8 cellular contexts compared by ENCODE assay signal in genomic region chr19:18292810-18293641, GRCh38. TPM values are rescaled to one million over a fixed set of nuclear protein-coding genes. Genes with fewer than 3 reads are reported as not detected.
DNase-seq lines count a peak whose midpoint lies in the region; ATAC-seq and TF ChIP-seq lines count a peak whose summit lies in the region.

No MANE protein-coding gene starts in this region.

- in situ Hi-C loops in astrocyte of the cerebellum (cut with HindIII; ENCODE audit: low sequenced_read_pairs): no loop called here

- WGBS in hepatocyte (ENCODE audit: low lambda C conversion rate, missing lambda C conversion rate): 8% methylated on average over 27 of the region's 31 CpGs

- H2AFZ ChIP-seq in OCI-LY3 (ENCODE audit: low read depth, low read length) (0 out of 2 replicates have a peak overlapping the region, but pooled peaks have one; percentile 4), hepatocyte (no peak overlapping the region)

- H3K79me2 ChIP-seq in OCI-LY3 (ENCODE audit: low read length): no peaks in the 10 kb centered on the region
- peaks cover 3% of the 10 kb centered on the region for H3K79me2 ChIP-seq in hepatocyte

- DNase-seq in AG09309 (ENCODE audit: low read depth) (no peak), GM19238 (ENCODE audit: insufficient read length, low spot score) (peak; percentile 39), astrocyte of the cerebellum (ENCODE audit: low read depth) (no peak), hepatocyte (ENCODE audit: low spot score) (peak; percentile 91), posterior vena cava (ENCODE audit: low spot score) (peak; percentile 96)

- H3K36me3 ChIP-seq in OCI-LY3 (replicated peaks; ENCODE audit: low read depth, low read length) (no peaks in the 10 kb centered on the region), hepatocyte (replicated peaks; ENCODE audit: insufficient read depth, low read depth) (no peaks in the 10 kb centered on the region)

- no peak for TF ChIP-seq CTCF in AG09309 (IDR thresholded peaks at IDR 0.05; ENCODE audit: control insufficient read depth, insufficient read depth, low read depth, low read length, missing control alignments)
- no peak for TF ChIP-seq CTCF in OCI-LY3 (IDR thresholded peaks at IDR 0.05; ENCODE audit: low read depth, low read length)
- no peak for TF ChIP-seq CTCF in astrocyte of the cerebellum (IDR thresholded peaks at IDR 0.05; ENCODE audit: low read depth, low read length, missing control alignments)
- no peak for TF ChIP-seq CTCF in hepatocyte (IDR thresholded peaks at IDR 0.05; ENCODE audit: poor library complexity)

- H3K4me1 ChIP-seq in OCI-LY3 (ENCODE audit: low read length) (peaks cover 32% of the 10 kb centered on the region), hepatocyte (ENCODE audit: insufficient read depth) (peaks cover 32% of the 10 kb centered on the region)

- H3K27me3 ChIP-seq in OCI-LY3 (ENCODE audit: low read depth, low read length) (no peaks in the 10 kb centered on the region), hepatocyte (no peaks in the 10 kb centered on the region)

- intact Hi-C loops in posterior vena cava (cut with DNase I): no loop called here

- H3K9ac ChIP-seq in OCI-LY3 (ENCODE audit: low read length): peak overlapping the region; percentile 91

- no peaks in the 10 kb centered on the region for H3K9me2 ChIP-seq in hepatocyte (replicated peaks; ENCODE audit: insufficient read depth)

- peak overlapping the region; percentile 83 for H3K4me2 ChIP-seq in OCI-LY3 (ENCODE audit: low read length)
- H3K4me2 ChIP-seq in hepatocyte: peak overlapping the region; percentile 91

- ATAC-seq in HG03520 (IDR thresholded peaks at IDR 0.05; ENCODE audit: unreplicated experiment) (no peak), HG03135 (IDR thresholded peaks at IDR 0.05; ENCODE audit: unreplicated experiment) (no peak)

- H3K27ac ChIP-seq in OCI-LY3 (ENCODE audit: low read length) (peak overlapping the region; percentile 86), hepatocyte (peak overlapping the region; percentile 96)

- peak overlapping the region; percentile 71 for H3K4me3 ChIP-seq in AG09309 (ENCODE audit: control insufficient read depth, low read depth, low read length)
- peak overlapping the region; percentile 80 for H3K4me3 ChIP-seq in OCI-LY3 (ENCODE audit: low read length)
- peak overlapping the region; percentile 55 for H3K4me3 ChIP-seq in astrocyte of the cerebellum (ENCODE audit: low read depth, low read length)
- H3K4me3 ChIP-seq in hepatocyte: no peak overlapping the region

- H3K9me3 ChIP-seq in OCI-LY3 (ENCODE audit: insufficient read depth, low read length) (no peaks in the 10 kb centered on the region), hepatocyte (ENCODE audit: low read depth) (no peaks in the 10 kb centered on the region)

- H4K20me1 ChIP-seq in OCI-LY3 (ENCODE audit: insufficient read depth, low read length): no peaks in the 10 kb centered on the region
- H4K20me1 ChIP-seq in hepatocyte (ENCODE audit: insufficient read depth, poor library complexity, severe bottlenecking): no peaks in the 10 kb centered on the region

RNA-seq across cellular contexts. Expression of gene JUND, which starts 11.6 kb away (rescaled TPM):
- 307 and 379 TPM in 2 replicates for total RNA-seq in hepatocyte
- polyA plus RNA-seq in hepatocyte: 698 and 768 TPM in 2 replicates
- 100 to 1,000 TPM; 192 to 231 TPM for total RNA-seq in posterior vena cava

RNA-seq across cellular contexts. Expression of gene IQCN, which starts 18.8 kb away (rescaled TPM):
- total RNA-seq in hepatocyte (3.7 and 3.9 TPM in 2 replicates), posterior vena cava (1 to 10 TPM; 2.6 to 4.9 TPM)
- 1.5 and 2.3 TPM in 2 replicates for polyA plus RNA-seq in hepatocyte

RNA-seq across cellular contexts. Expression of gene LSM4, which starts 29.9 kb away (rescaled TPM):
- total RNA-seq in hepatocyte: 185 and 202 TPM in 2 replicates
- 218 and 226 TPM in 2 replicates for polyA plus RNA-seq in hepatocyte
- total RNA-seq in posterior vena cava: 10 to 100 TPM; 44.4 to 46.9 TPM

RNA-seq across cellular contexts. Expression of gene PGPEP1, which starts 47.4 kb away (rescaled TPM):
- total RNA-seq in hepatocyte (35.0 and 36.1 TPM in 2 replicates), posterior vena cava (10 to 100 TPM; 42.8 to 48.6 TPM)
- 24.8 and 26.8 TPM in 2 replicates for polyA plus RNA-seq in hepatocyte

Comparison
In these comparisons a context has a peak if more than half of its experiments do, and no peak if none do; other contexts are left out.
1. DNase-seq: peak in GM19238 (single experiment), hepatocyte (single experiment) and posterior vena cava (single experiment); none in AG09309 (single experiment) and astrocyte of the cerebellum (single experiment).